Comparison of ENCODE assay signal across 19 cellular contexts in the genomic region with DNA sequence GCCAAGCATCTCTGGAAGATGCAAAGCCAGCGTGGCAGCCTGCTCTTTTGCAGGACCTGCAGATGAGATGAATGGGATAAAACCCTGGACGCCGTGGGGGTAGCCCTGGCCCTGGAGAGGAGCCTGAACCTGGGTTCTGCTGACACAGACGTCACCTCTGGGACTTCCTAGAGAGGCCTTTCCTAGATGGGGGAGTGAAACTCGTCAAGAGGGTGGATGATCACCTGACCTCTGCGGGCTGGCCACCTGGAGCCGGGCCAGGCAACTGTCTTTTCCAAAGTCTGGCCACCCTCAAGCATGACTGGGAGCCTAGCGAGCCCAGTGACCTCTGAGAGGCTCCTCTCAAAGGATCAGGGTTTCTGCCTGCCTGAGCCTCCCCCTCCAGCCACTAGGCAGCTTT.
"Had no signal": no experiment of that assay in that cellular context is flagged by ENCODE, and none has a peak within 500 bp of the region (broad histone marks: within the 10 kb centered on the region; RNA-seq: fewer than 3 reads in every experiment).

No MANE protein-coding gene starts in this region.

- H2AFZ ChIP-seq: neural progenitor cell had no signal

- H3K36me3 ChIP-seq: neural progenitor cell, prostate gland, right atrium auricular region had no signal

- H3K4me3 ChIP-seq: dorsolateral prefrontal cortex, lung, neural progenitor cell, prostate gland, right atrium auricular region, smooth muscle cell had no signal

- H3K4me2 ChIP-seq: neural progenitor cell, smooth muscle cell had no signal

- DNase-seq: cerebellar nuclear complex; effector CD4-positive, alpha-beta T cell; hypothalamus; midbrain; naive thymus-derived CD4-positive, alpha-beta T cell; stimulated activated CD4-positive, alpha-beta T cell treated with anti-CD3 and anti-CD28 coated beads, Interleukin-2, amount 100 ng/mL, for 24 hours; stimulated activated CD4-positive, alpha-beta T cell treated with anti-CD3 and anti-CD28 coated beads, Interleukin-4, amount 100 ng/mL, for 24 hours; stimulated activated naive B cell treated with anti-CD40 and anti-IgM and Interleukin-4, amounts not matched to agents 10 μg/mL and 1 μg/mL and 100 μg/mL, for 72 hours; trophoblast cell had no signal

- FAIRE-seq: colon, frontal cortex, keratinocyte had no signal

- ATAC-seq: naive thymus-derived CD4-positive, alpha-beta T cell; sciatic nerve; stimulated activated naive B cell treated with anti-CD40 and anti-IgM and Interleukin-4, amounts not matched to agents 10 μg/mL and 1 μg/mL and 100 μg/mL, for 72 hours had no signal

- H3K9me3 ChIP-seq: prostate gland, right atrium auricular region had no signal

- H3K27me3 ChIP-seq: neural progenitor cell, right atrium auricular region had no signal

- H3K4me1 ChIP-seq: neural progenitor cell, prostate gland, right atrium auricular region had no signal

- H3K27ac ChIP-seq: dorsolateral prefrontal cortex, neural progenitor cell, prostate gland, right atrium auricular region had no signal

- H3K9ac ChIP-seq: neural progenitor cell had no signal
